Comparison of ENCODE assay signal across 8 cellular contexts in genomic region chr2:98445167-98445522, GRCh38. TPM values are rescaled to one million over a fixed set of nuclear protein-coding genes. Genes with fewer than 3 reads are reported as not detected.
DNase-seq lines count a peak whose midpoint lies in the region; ATAC-seq and TF ChIP-seq lines count a peak whose summit lies in the region.

No MANE protein-coding gene starts in this region.

- H3K4me2 ChIP-seq in SK-N-SH (peak overlapping the region; percentile 73), neural cell (ENCODE audit: low read length) (peak overlapping the region; percentile 68)

- DNase-seq in activated T-cell treated with anti-CD3 and anti-CD28 coated beads, Interleukin-2, amount 50 U/mL, for 72 hours: peak in 1 of 2 donors; percentile 55
- DNase-seq in activated T-cell treated with anti-CD3 and anti-CD28 coated beads for 4 hours: no peak
- DNase-seq in SK-N-SH: no peak
- no peak for DNase-seq in epithelial cell of prostate (ENCODE audit: low read depth, low spot score)
- no peak for DNase-seq in DMS153 (lab: John Stamatoyannopoulos, UW)
- no peak for DNase-seq in NCI-H2196 treated with DMSO at 0.1 percent for 48 hours (lab: John Stamatoyannopoulos, UW; ENCODE audit: unreplicated experiment)

- peaks cover 51% of the 10 kb centered on the region for H3K79me2 ChIP-seq in SK-N-SH (ENCODE audit: insufficient read depth)
- peaks cover 47% of the 10 kb centered on the region for H3K79me2 ChIP-seq in neural cell (replicated peaks; ENCODE audit: insufficient read depth, low read length)

- H3K36me3 Mint-ChIP-seq in activated T-cell treated with anti-CD3 and anti-CD28 coated beads, Interleukin-2, amount 50 U/mL, for 72 hours (ENCODE audit: insufficient read depth in 2 of 2): peaks cover 2 to 10% of the 10 kb centered on the region in 2 donors

- 0% methylated on average over 5 of the region's 33 CpGs for WGBS in SK-N-SH (ENCODE audit: low lambda C conversion rate)

- H3K27ac Mint-ChIP-seq in activated T-cell treated with anti-CD3 and anti-CD28 coated beads, Interleukin-2, amount 50 U/mL, for 72 hours: peak overlapping the region; percentile 90

- H3K27me3 ChIP-seq in SK-N-SH (ENCODE audit: insufficient read depth) (no peaks in the 10 kb centered on the region), neural cell (ENCODE audit: insufficient read depth, low read depth, low read length) (no peaks in the 10 kb centered on the region)

- peaks cover 18% of the 10 kb centered on the region; the same call in 1 of the 2 replicates for H4K20me1 ChIP-seq in SK-N-SH (ENCODE audit: insufficient read depth)
- no peaks in the 10 kb centered on the region for H4K20me1 ChIP-seq in neural cell (ENCODE audit: insufficient read depth)

- peaks cover 0 to 2% of the 10 kb centered on the region in 2 donors for H3K9me3 Mint-ChIP-seq in activated T-cell treated with anti-CD3 and anti-CD28 coated beads, Interleukin-2, amount 50 U/mL, for 72 hours

- CTCF ChIA-PET in SK-N-SH (lab: Yijun Ruan, JAX): interaction anchor here (1.0 to 2.6 kb wide), 2 partner anchors 33 to 35 kb away, joined by 5 to 11 read pairs; no protein-coding TSS in a partner anchor

- TF ChIP-seq RAD21 in SK-N-SH (IDR thresholded peaks at IDR 0.05; ENCODE audit: low read length) (no peak), neural cell (conservative IDR thresholded peaks at IDR 0.05) (no peak)

- H2AFZ ChIP-seq in SK-N-SH (ENCODE audit: low read depth) (peak overlapping the region; percentile 93), neural cell (ENCODE audit: low read depth, low read length) (peak overlapping the region; percentile 62)

- POLR2A ChIA-PET in SK-N-SH (lab: Yijun Ruan, JAX): interaction anchor here (0.6 kb wide), 1 partner anchor 115 kb away, joined by 3 read pairs; no protein-coding TSS in a partner anchor

- peaks cover 54% of the 10 kb centered on the region for H3K4me1 Mint-ChIP-seq in activated T-cell treated with anti-CD3 and anti-CD28 coated beads, Interleukin-2, amount 50 U/mL, for 72 hours (ENCODE audit: low read depth)

- H3K36me3 ChIP-seq in SK-N-SH (replicated peaks in 1 of 2; ENCODE audit: control insufficient read depth in 1 of 2, insufficient read depth in 2 of 2, low read length in 1 of 2) (no peaks in the 10 kb centered on the region), neural cell (ENCODE audit: insufficient read depth, low read length) (no peaks in the 10 kb centered on the region)

- H3K9ac ChIP-seq in SK-N-SH: peak overlapping the region; percentile 62
- peak overlapping the region; percentile 81 for H3K9ac ChIP-seq in neural cell (ENCODE audit: low read length)

- H3K27me3 Mint-ChIP-seq in activated T-cell treated with anti-CD3 and anti-CD28 coated beads, Interleukin-2, amount 50 U/mL, for 72 hours (ENCODE audit: low read depth): no peaks in the 10 kb centered on the region

- no peak for TF ChIP-seq CTCF in SK-N-SH (IDR thresholded peaks at IDR 0.05)
- TF ChIP-seq CTCF in neural cell (IDR thresholded peaks at IDR 0.05; ENCODE audit: poor library complexity, severe bottlenecking): no peak

- H3F3A ChIP-seq in SK-N-SH (replicated peaks; ENCODE audit: insufficient read depth) (peaks cover 7% of the 10 kb centered on the region), neural cell (ENCODE audit: insufficient read depth, low read length, poor library complexity, severe bottlenecking) (no peaks in the 10 kb centered on the region)

- peak overlapping the region; percentile 50 to 67 for H3K27ac ChIP-seq in SK-N-SH (ENCODE audit: low read depth in 2 of 2, low read length in 1 of 2)
- peak overlapping the region; percentile 37 for H3K27ac ChIP-seq in epithelial cell of prostate
- H3K27ac ChIP-seq in neural cell (ENCODE audit: low read length): peak overlapping the region; percentile 54

- TF ChIP-seq EP300 in SK-N-SH (IDR thresholded peaks at IDR 0.05; ENCODE audit: borderline replicate concordance in 1 of 2, low read depth in 1 of 2, low read length in 1 of 2) (no peak), neural cell (conservative IDR thresholded peaks at IDR 0.05; ENCODE audit: poor library complexity, severe bottlenecking) (no peak)

- peak overlapping the region; percentile 91 to 93 for H3K4me3 Mint-ChIP-seq in activated T-cell treated with anti-CD3 and anti-CD28 coated beads, Interleukin-2, amount 50 U/mL, for 72 hours

- ATAC-seq in activated T-cell treated with anti-CD3 and anti-CD28 coated beads, Interleukin-2, amount 50 U/mL, for 72 hours (replicated peaks in 1 of 2): peak in 1 of 2 donors; percentile 39
- ATAC-seq in HG02840 (IDR thresholded peaks at IDR 0.05; ENCODE audit: low FRiP score, unreplicated experiment): peak; percentile 38

- H3K9me3 ChIP-seq in SK-N-SH (no peaks in the 10 kb centered on the region), neural cell (ENCODE audit: low read length) (peaks cover 3% of the 10 kb centered on the region)

- peak overlapping the region; percentile 67 to 84 for H3K4me3 ChIP-seq in SK-N-SH (ENCODE audit: low read depth in 2 of 2, low read length in 1 of 2)
- H3K4me3 ChIP-seq in neural cell (ENCODE audit: low read length): peak overlapping the region; percentile 85

- H3K9me2 ChIP-seq in SK-N-SH (no peaks in the 10 kb centered on the region), neural cell (ENCODE audit: insufficient read depth, low read length) (no peaks in the 10 kb centered on the region)

- H3K4me1 ChIP-seq in SK-N-SH (ENCODE audit: control insufficient read depth in 1 of 2, insufficient read depth in 2 of 2, low read depth in 1 of 2, low read length in 1 of 2): peaks cover 8 to 18% of the 10 kb centered on the region in 2 experiments; a peak in 3 of 4 replicates

TF ChIP-seq in SK-N-SH, 30 proteins besides CTCF, POLR2A, EP300 and RAD21:
- TF ChIP-seq RFX5 (IDR thresholded peaks at IDR 0.05; ENCODE audit: low read length): no peak
- TF ChIP-seq, protein P1, sequence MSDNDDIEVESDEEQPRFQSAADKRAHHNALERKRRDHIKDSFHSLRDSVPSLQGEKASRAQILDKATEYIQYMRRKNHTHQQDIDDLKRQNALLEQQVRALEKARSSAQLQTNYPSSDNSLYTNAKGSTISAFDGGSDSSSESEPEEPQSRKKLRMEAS (IDR thresholded peaks at IDR 0.05; ENCODE audit: low read depth): 0 out of 2 replicates have a peak, but pooled peaks have one; percentile 6

TF ChIP-seq in neural cell, 6 proteins besides CTCF, POLR2A, EP300 and RAD21:
- no peak for TF ChIP-seq POLR2AphosphoS5 (IDR thresholded peaks at IDR 0.05)
- peak; percentile 13 for TF ChIP-seq TAF1 (IDR thresholded peaks at IDR 0.05; ENCODE audit: low read depth)

RNA-seq across cellular contexts. Expression of gene INPP4A, which starts 0.5 kb away (rescaled TPM):
- total RNA-seq in activated T-cell treated with anti-CD3 and anti-CD28 coated beads, Interleukin-2, amount 50 U/mL, for 72 hours: 10 to 100 TPM; 51.6 to 55.1 TPM
- polyA plus RNA-seq in SK-N-SH (2012; rRNA removed): 15.0 and 18.3 TPM in 2 replicates
- 7.8 and 12.0 TPM in 2 replicates for polyA plus RNA-seq in SK-N-SH (2012; cell fraction: cytosol; rRNA removed)
- 31.3 and 31.4 TPM in 2 replicates for polyA plus RNA-seq in SK-N-SH (2012; cell fraction: nucleus; rRNA removed)
- polyA plus RNA-seq in neural cell: 51.4 and 52.9 TPM in 2 replicates
- 107 TPM in 2 replicates for polyA minus RNA-seq in neural cell
